14 cellular contexts compared by ENCODE assay signal in the genomic region with DNA sequence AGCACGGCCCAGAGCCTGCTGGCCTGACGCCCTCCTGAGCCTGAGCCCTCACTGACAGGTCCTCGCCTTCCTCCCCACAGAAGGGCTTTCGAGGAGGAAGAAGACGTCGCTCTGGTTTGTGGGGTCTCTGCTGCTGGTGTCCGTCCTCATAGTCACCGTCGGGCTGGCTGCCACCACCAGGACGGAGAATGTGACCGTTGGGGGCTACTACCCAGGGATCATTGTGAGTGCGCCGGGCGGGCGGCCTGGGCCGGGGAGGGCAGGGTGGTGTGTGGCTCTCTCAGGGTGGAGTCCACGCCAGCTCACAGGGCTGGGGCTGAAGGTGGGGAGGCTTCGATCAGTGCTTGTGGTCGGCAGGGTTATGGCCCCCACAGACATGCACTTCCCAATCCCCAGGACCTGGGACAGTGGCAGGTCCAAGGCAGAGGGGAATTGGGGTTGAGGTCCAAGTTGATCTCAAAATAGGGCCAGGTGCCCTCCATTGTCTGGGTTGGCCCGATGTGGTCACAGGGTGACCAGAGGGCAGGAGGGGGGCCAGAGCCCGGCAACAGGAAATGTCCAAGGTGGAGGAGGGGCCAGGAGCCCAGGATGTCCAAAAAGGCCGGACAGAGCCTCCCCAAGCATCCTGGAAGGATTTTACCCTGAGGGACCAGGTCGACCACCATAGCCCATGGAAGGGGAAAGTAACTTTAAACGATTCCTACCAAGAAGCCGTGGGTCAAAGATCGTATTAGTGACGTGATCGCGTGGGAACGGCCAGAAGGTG.
"Had no signal": no experiment of that assay in that cellular context is flagged by ENCODE, and none has a peak within 500 bp of the region (broad histone marks: within the 10 kb centered on the region; RNA-seq: fewer than 3 reads in every experiment).

No MANE protein-coding gene starts in this region.

- DNase-seq: activated CD4-positive, alpha-beta T cell treated with anti-CD3 and anti-CD28 coated beads, Interleukin-2, amount 10 ng/mL, durations not matched to agents 24 days and 14 days; activated CD4-positive, CD25-positive, alpha-beta regulatory T cell; activated T-cell treated with anti-CD3 and anti-CD28 coated beads, Interleukin-2, amount 50 U/mL, for 72 hours; foreskin keratinocyte; hypothalamus; islet precursor cell; right cardiac atrium; small intestine; stimulated activated CD4-positive, alpha-beta T cell treated with anti-CD3 and anti-CD28 coated beads, Interleukin-4, amount 100 ng/mL, for 24 hours; T1000 had no signal

- H3K36me3 ChIP-seq: thoracic aorta, upper lobe of left lung had no signal

- H3K4me1 ChIP-seq: foreskin keratinocyte, psoas muscle had no signal

- H3K9me3 ChIP-seq: psoas muscle, thoracic aorta, upper lobe of left lung had no signal

- H3K4me3 ChIP-seq: psoas muscle, thoracic aorta, upper lobe of left lung had no signal

- H3K27ac ChIP-seq: epithelial cell of prostate, foreskin keratinocyte, psoas muscle, thoracic aorta, upper lobe of left lung had no signal

- H3K27me3 ChIP-seq: upper lobe of left lung had no signal
